Comparison of ENCODE assay signal across 1 cellular context in genomic region chr6:136034422-136034821, GRCh38.
TF ChIP-seq lines count a peak whose summit lies in the region.

No MANE protein-coding gene starts in this region.

TF ChIP-seq in GM23338, 12 proteins besides CTCF, POLR2A, EP300 and RAD21 (continued from another document):
- TF ChIP-seq ZNF462 (CRISPR knock-in tag; IDR thresholded peaks at IDR 0.05) (no peak), EZH2 (IDR thresholded peaks at IDR 0.05; ENCODE audit: low read depth, unreplicated experiment) (no peak), JUNB (IDR thresholded peaks at IDR 0.05; ENCODE audit: unreplicated experiment) (no peak), REST (IDR thresholded peaks at IDR 0.05; ENCODE audit: unreplicated experiment) (no peak), POLR2AphosphoS5 (IDR thresholded peaks at IDR 0.05; ENCODE audit: low read depth) (no peak), CREB1 (CRISPR knock-in tag; IDR thresholded peaks at IDR 0.05; ENCODE audit: low read depth) (no peak), ETS1 (IDR thresholded peaks at IDR 0.05) (no peak), NANOG (IDR thresholded peaks at IDR 0.05; ENCODE audit: borderline replicate concordance) (no peak)
